In genomic region chr6:156948240-156948639, GRCh38 we compare ENCODE assay signal across 15 cellular contexts.
"Had no signal": no experiment of that assay in that cellular context is flagged by ENCODE, and none has a peak within 500 bp of the region (broad histone marks: within the 10 kb centered on the region; RNA-seq: fewer than 3 reads in every experiment).

No MANE protein-coding gene starts in this region.

- H3K4me3 ChIP-seq: right lobe of liver, thoracic aorta, vagina had no signal

- H3K27ac ChIP-seq: right lobe of liver, thoracic aorta, vagina, WERI-Rb-1 had no signal

- DNase-seq: activated CD4-positive, alpha-beta T cell treated with anti-CD3 and anti-CD28 coated beads for 48 hours; activated CD4-positive, alpha-beta T cell treated with anti-CD3 and anti-CD28 coated beads, Interleukin-2, amount 50 U/mL, for 48 hours; activated CD8-positive, alpha-beta memory T cell treated with anti-CD3 and anti-CD28 coated beads for 24 hours; activated effector memory CD4-positive, alpha-beta T cell treated with Interleukin-2 at 50 U/mL for 16 hours; activated naive CD4-positive, alpha-beta T cell treated with Interleukin-2 at 50 U/mL for 16 hours; anterior cingulate cortex; left ventricle myocardium superior; right lobe of liver; stimulated activated CD4-positive, alpha-beta T cell treated with anti-CD3 and anti-CD28 coated beads, Interleukin-12 subunit alpha, Interleukin-12 subunit beta, amount 100 ng/mL, for 4 hours; stimulated activated CD4-positive, alpha-beta T cell treated with anti-CD3 and anti-CD28 coated beads, Interleukin-4, amount 100 ng/mL, for 24 hours; T-helper 17 cell; T1000; WERI-Rb-1 had no signal

- H3K9me3 ChIP-seq: right lobe of liver, thoracic aorta, vagina had no signal

- ATAC-seq: left ventricle myocardium superior, right lobe of liver, T-helper 17 cell had no signal

- H3K27me3 ChIP-seq: right lobe of liver, vagina had no signal

- H3K36me3 ChIP-seq: right lobe of liver, thoracic aorta, vagina, WERI-Rb-1 had no signal
